ENCODE assay signal across 30 cellular contexts in the genomic region with DNA sequence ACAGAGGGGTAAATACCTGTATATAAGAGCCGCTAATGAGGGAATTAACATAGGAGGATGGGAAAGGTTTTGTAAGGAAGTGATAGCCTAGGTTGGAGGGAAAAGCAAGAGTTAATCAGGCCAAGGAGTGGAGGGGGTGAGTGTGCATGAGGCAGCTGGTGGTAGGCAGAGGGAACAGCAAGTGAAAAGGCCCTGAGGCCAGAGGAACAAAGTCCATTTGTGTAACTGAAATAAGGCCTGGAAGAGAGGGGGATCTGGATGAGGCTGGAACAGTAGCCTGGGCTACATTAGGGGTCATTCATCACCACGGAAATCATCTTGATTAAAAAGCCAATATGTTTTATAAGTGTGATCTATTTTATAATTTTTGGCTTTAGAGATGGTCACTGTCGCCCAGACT. TPM values are rescaled to one million over a fixed set of nuclear protein-coding genes. Genes with fewer than 3 reads are reported as not detected.
"Had no signal": no experiment of that assay in that cellular context is flagged by ENCODE, and none has a peak within 500 bp of the region (broad histone marks: within the 10 kb centered on the region; RNA-seq: fewer than 3 reads in every experiment).

No MANE protein-coding gene starts in this region.

- H3K9me3 ChIP-seq: body of pancreas, colonic mucosa, esophagus squamous epithelium, left ventricle myocardium inferior, neutrophil, stomach, tibial artery had no signal

- H3K4me2 ChIP-seq: smooth muscle cell had no signal

- H3K36me3 ChIP-seq: colonic mucosa, esophagus squamous epithelium, left ventricle myocardium inferior, neutrophil, stomach, tibial artery had no signal

- H3K4me3 ChIP-seq: body of pancreas, colonic mucosa, esophagus squamous epithelium, left ventricle myocardium inferior, lung, smooth muscle cell, stomach, tibial artery had no signal

- DNase-seq: activated CD4-positive, alpha-beta T cell treated with anti-CD3 and anti-CD28 coated beads, Interleukin-2, amount 50 U/mL, for 1 hour; activated CD8-positive, alpha-beta memory T cell treated with anti-CD3 and anti-CD28 coated beads, Interleukin-2, amount 10 ng/mL, durations not matched to agents 7 days and 5 days; activated CD8-positive, alpha-beta T cell treated with anti-CD3 and anti-CD28 coated beads, Interleukin-2, amount 10 ng/mL, durations not matched to agents 7 days and 5 days; activated naive CD4-positive, alpha-beta T cell; activated T-cell treated with anti-CD3 and anti-CD28 coated beads, Interleukin-2, amount 50 U/mL, for 48 hours; anterior cingulate cortex; colonic mucosa; effector CD8-positive, alpha-beta T cell; esophagus squamous epithelium; left ventricle myocardium inferior; nephron progenitor cell; stimulated activated CD4-positive, alpha-beta T cell treated with anti-CD3 and anti-CD28 coated beads, Interleukin-1b, Interleukin-23, amount 100 ng/mL, for 48 hours; stimulated activated naive B cell treated with anti-CD40 and anti-IgM and Interleukin-4, amounts not matched to agents 10 μg/mL and 1 μg/mL and 100 μg/mL, for 72 hours; T-helper 2 cell; tibial artery had no signal

- H3K27me3 ChIP-seq: body of pancreas, colonic mucosa, neutrophil, stomach, tibial artery had no signal

- FAIRE-seq: endometrium, frontal cortex had no signal

- H3K4me1 ChIP-seq: colonic mucosa, left ventricle myocardium inferior had no signal

- H3K27ac ChIP-seq: body of pancreas, colonic mucosa, epithelial cell of prostate, esophagus squamous epithelium, left ventricle myocardium inferior, neutrophil, stomach, tibial artery had no signal

- ATAC-seq: activated CD8-positive, alpha-beta memory T cell treated with anti-CD3 and anti-CD28 coated beads, Interleukin-2, amount 10 ng/mL, durations not matched to agents 7 days and 5 days; activated CD8-positive, alpha-beta T cell treated with anti-CD3 and anti-CD28 coated beads, Interleukin-2, amount 10 ng/mL, durations not matched to agents 7 days and 5 days; activated naive CD4-positive, alpha-beta T cell treated with anti-CD3 and anti-CD28 coated beads, Interleukin-2, amount 50 U/mL, for 72 hours; body of pancreas; sciatic nerve; stimulated activated naive B cell treated with anti-CD40 and anti-IgM and Interleukin-4, amounts not matched to agents 10 μg/mL and 1 μg/mL and 100 μg/mL, for 72 hours; WTC11 had no signal

RNA-seq across cellular contexts. Expression of a gene that starts 53.3 kb away (rescaled TPM):
- total RNA-seq: activated CD8-positive, alpha-beta memory T cell treated with anti-CD3 and anti-CD28 coated beads, Interleukin-2, amount 10 ng/mL, durations not matched to agents 7 days and 5 days; body of pancreas; colonic mucosa; dermis microvascular lymphatic vessel endothelial cell; left ventricle myocardium inferior; lung; mesenteric fat pad; mucosa of gallbladder; sciatic nerve; smooth muscle cell; stomach; ureter had no signal
- polyA plus RNA-seq: smooth muscle cell had no signal
